In the genomic region with DNA sequence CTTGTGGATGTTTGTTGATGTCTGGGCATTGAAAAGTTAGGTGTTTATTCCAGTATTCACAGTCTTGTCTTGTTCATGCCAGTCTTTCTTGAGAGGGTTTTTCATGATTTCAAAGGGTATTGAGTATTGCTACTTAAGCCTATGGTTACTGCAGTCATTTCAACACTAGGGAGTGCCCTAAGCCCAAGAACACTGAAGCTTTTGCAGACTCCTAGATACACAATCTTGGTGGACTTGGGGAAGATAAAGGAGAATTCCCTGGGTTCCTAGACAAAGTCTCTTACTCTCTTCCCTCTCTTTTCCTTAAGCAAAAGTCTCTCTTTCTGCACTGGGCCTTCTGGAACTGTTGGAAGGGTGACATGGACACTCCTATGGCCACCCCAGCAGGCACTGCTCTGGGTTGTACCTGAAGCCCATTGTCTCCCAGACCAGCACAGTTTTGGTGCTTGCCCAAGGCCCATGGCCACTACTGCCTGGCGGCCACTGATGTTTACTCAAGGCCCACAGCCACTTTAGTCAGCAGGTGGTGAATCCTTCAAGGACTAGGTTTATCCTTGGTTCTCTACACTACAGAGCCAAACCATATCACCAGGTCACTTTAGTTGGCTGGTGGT, we compare ENCODE assay signal across 8 cellular contexts. TPM values are rescaled to one million over a fixed set of nuclear protein-coding genes. Genes with fewer than 3 reads are reported as not detected.
DNase-seq lines count a peak whose midpoint lies in the region; ATAC-seq lines count a peak whose summit lies in the region.

No MANE protein-coding gene starts in this region.

- no peaks in the 10 kb centered on the region for H3K36me3 Mint-ChIP-seq in T-helper 2 cell treated with Interferon-gamma antibody and Interleukin-4, amounts not matched to agents 5 μg/mL and 100 μg/mL, for 36 hours (ENCODE audit: low read depth)

- ATAC-seq in GM18498 (IDR thresholded peaks at IDR 0.05; ENCODE audit: unreplicated experiment) (peak; percentile 86), HG02571 (IDR thresholded peaks at IDR 0.05; ENCODE audit: unreplicated experiment) (peak; percentile 56), HG03108 (IDR thresholded peaks at IDR 0.05; ENCODE audit: unreplicated experiment) (no peak)

- no peak overlapping the region for H3K27ac Mint-ChIP-seq in T-helper 2 cell treated with Interferon-gamma antibody and Interleukin-4, amounts not matched to agents 5 μg/mL and 100 μg/mL, for 36 hours

- no peaks in the 10 kb centered on the region for H3K4me1 Mint-ChIP-seq in T-helper 2 cell treated with Interferon-gamma antibody and Interleukin-4, amounts not matched to agents 5 μg/mL and 100 μg/mL, for 36 hours (ENCODE audit: low read depth)

- peaks cover 5% of the 10 kb centered on the region for H3K9me3 Mint-ChIP-seq in T-helper 2 cell treated with Interferon-gamma antibody and Interleukin-4, amounts not matched to agents 5 μg/mL and 100 μg/mL, for 36 hours

- no peak overlapping the region for H3K4me3 Mint-ChIP-seq in T-helper 2 cell treated with Interferon-gamma antibody and Interleukin-4, amounts not matched to agents 5 μg/mL and 100 μg/mL, for 36 hours

- DNase-seq in OCI-M1 (lab: John Stamatoyannopoulos, UW) (peak; percentile 76), glomerular endothelial cell (ENCODE audit: extremely low read depth, low read depth, low spot score) (peak; percentile 22), H4 (ENCODE audit: low spot score) (no peak), ureter (ENCODE audit: low spot score) (no peak)
- no peak for DNase-seq in T-helper 2 cell treated with Interferon-gamma antibody and Interleukin-4, amounts not matched to agents 5 μg/mL and 100 μg/mL, for 36 hours (ENCODE audit: low spot score)

- H3K27me3 Mint-ChIP-seq in T-helper 2 cell treated with Interferon-gamma antibody and Interleukin-4, amounts not matched to agents 5 μg/mL and 100 μg/mL, for 36 hours (ENCODE audit: low read depth): peaks cover 25% of the 10 kb centered on the region

RNA-seq across cellular contexts. Expression of gene SAMD9, which starts 24.9 kb away (rescaled TPM):
- total RNA-seq in glomerular endothelial cell (8.4 and 16.5 TPM in 2 replicates), ureter (8.1 TPM)
- total RNA-seq in H4 (2014; rRNA removed; shearing (Covaris generic)): 24.0 and 36.5 TPM in 2 replicates

RNA-seq across cellular contexts. Expression of gene SAMD9L, which starts 55.3 kb away (rescaled TPM):
- total RNA-seq in glomerular endothelial cell: 22.6 and 43.6 TPM in 2 replicates
- 19.3 and 21.2 TPM in 2 replicates for total RNA-seq in H4 (2014; rRNA removed; shearing (Covaris generic))
- 15.9 TPM for total RNA-seq in ureter

Comparison
In these comparisons a context has a peak if more than half of its experiments do, and no peak if none do; other contexts are left out.
1. DNase-seq: peak in OCI-M1 (single experiment) and glomerular endothelial cell (single experiment); none in T-helper 2 cell treated with Interferon-gamma antibody and Interleukin-4, amounts not matched to agents 5 μg/mL and 100 μg/mL, for 36 hours (single experiment), H4 (single experiment) and ureter (single experiment).